1 cellular context compared by ENCODE assay signal in genomic region chr2:18156002-18156401, GRCh38.
A peak's percentile ranks its signal among the peaks of the same experiment; 100 is the strongest.
TF ChIP-seq lines count a peak whose summit lies in the region.

No MANE protein-coding gene starts in this region.

TF ChIP-seq in HEK293, 187 proteins besides CTCF, POLR2A, EP300 and RAD21 (continued from another document and continues in another):
- TF ChIP-seq ZNF692 (tag by site-specific recombination; IDR thresholded peaks at IDR 0.05) (peak; percentile 65), ZNF501 (tag by site-specific recombination; IDR thresholded peaks at IDR 0.05) (no peak), ZNF148 (tag by site-specific recombination; IDR thresholded peaks at IDR 0.05; ENCODE audit: borderline replicate concordance) (no peak), PATZ1 (tag by site-specific recombination; IDR thresholded peaks at IDR 0.05) (no peak), RBAK (tag by site-specific recombination; IDR thresholded peaks at IDR 0.05) (no peak), ZNF174 (tag by site-specific recombination; IDR thresholded peaks at IDR 0.05) (no peak), ZXDB (tag by site-specific recombination; IDR thresholded peaks at IDR 0.05) (peak; percentile 48; the same call in 1 of the 2 replicates), ZBTB44 (tag by site-specific recombination; IDR thresholded peaks at IDR 0.05) (peak; percentile 71), MEIS1 (CRISPR knock-in tag; IDR thresholded peaks at IDR 0.05; ENCODE audit: borderline replicate concordance) (no peak), ZNF776 (tag by site-specific recombination; IDR thresholded peaks at IDR 0.05; ENCODE audit: borderline replicate concordance) (no peak), KLF1 (tag by site-specific recombination; IDR thresholded peaks at IDR 0.05) (no peak), MZF1 (tag by site-specific recombination; IDR thresholded peaks at IDR 0.05; ENCODE audit: borderline replicate concordance) (0 out of 2 replicates have a peak, but pooled peaks have one; percentile 48), KLF16 (tag by site-specific recombination; IDR thresholded peaks at IDR 0.05) (no peak), GFI1B (tag by site-specific recombination; IDR thresholded peaks at IDR 0.05) (peak; percentile 71; the same call in 1 of the 2 replicates), MYNN (tag by site-specific recombination; IDR thresholded peaks at IDR 0.05; ENCODE audit: borderline replicate concordance) (no peak), ZNF10 (tag by site-specific recombination; IDR thresholded peaks at IDR 0.05) (peak; percentile 31; the same call in 1 of the 2 replicates), GLI4 (tag by site-specific recombination; IDR thresholded peaks at IDR 0.05) (no peak), TCF7L2 (IDR thresholded peaks at IDR 0.05; ENCODE audit: borderline replicate concordance, low read depth, low read length) (no peak), ZNF341 (tag by site-specific recombination; IDR thresholded peaks at IDR 0.05; ENCODE audit: low read depth) (no peak), TSHZ1 (tag by site-specific recombination; IDR thresholded peaks at IDR 0.05; ENCODE audit: borderline replicate concordance) (peak; percentile 51; the same call in 1 of the 2 replicates), ZEB2 (tag by site-specific recombination; IDR thresholded peaks at IDR 0.05) (peak; percentile 46; the same call in 1 of the 2 replicates), ZNF830 (tag by site-specific recombination; IDR thresholded peaks at IDR 0.05; ENCODE audit: low read depth) (no peak), KLF7 (tag by site-specific recombination; IDR thresholded peaks at IDR 0.05; ENCODE audit: borderline replicate concordance) (no peak), PRDM10 (tag by site-specific recombination; IDR thresholded peaks at IDR 0.05) (no peak), FEZF1 (tag by site-specific recombination; IDR thresholded peaks at IDR 0.05) (peak; percentile 95), ZNF791 (tag by site-specific recombination; IDR thresholded peaks at IDR 0.05) (no peak), ZNF544 (tag by site-specific recombination; IDR thresholded peaks at IDR 0.05) (no peak), REPIN1 (tag by site-specific recombination; IDR thresholded peaks at IDR 0.05; ENCODE audit: low read depth) (no peak), ZNF302 (tag by site-specific recombination; IDR thresholded peaks at IDR 0.05; ENCODE audit: low read depth) (no peak), ZNF530 (tag by site-specific recombination; IDR thresholded peaks at IDR 0.05; ENCODE audit: low read depth) (no peak), ZSCAN16 (tag by site-specific recombination; IDR thresholded peaks at IDR 0.05) (no peak), TRIM28 (IDR thresholded peaks at IDR 0.05; ENCODE audit: borderline replicate concordance, low read length) (no peak), ZNF792 (tag by site-specific recombination; IDR thresholded peaks at IDR 0.05) (no peak), ZNF596 (tag by site-specific recombination; IDR thresholded peaks at IDR 0.05) (no peak), ZNF621 (tag by site-specific recombination; IDR thresholded peaks at IDR 0.05) (no peak), SALL2 (tag by site-specific recombination; IDR thresholded peaks at IDR 0.05; ENCODE audit: borderline replicate concordance) (no peak), PRDM4 (tag by site-specific recombination; IDR thresholded peaks at IDR 0.05) (peak; percentile 35; the same call in 1 of the 2 replicates), HOXD13 (CRISPR knock-in tag; IDR thresholded peaks at IDR 0.05; ENCODE audit: borderline replicate concordance) (no peak), ZNF24 (tag by site-specific recombination; IDR thresholded peaks at IDR 0.05) (0 out of 2 replicates have a peak, but pooled peaks have one; percentile 48), ZNF701 (tag by site-specific recombination; IDR thresholded peaks at IDR 0.05) (no peak), ZBTB7A (tag by site-specific recombination; IDR thresholded peaks at IDR 0.05; ENCODE audit: low read depth) (no peak), ZNF561 (tag by site-specific recombination; IDR thresholded peaks at IDR 0.05; ENCODE audit: borderline replicate concordance) (no peak), ZNF335 (tag by site-specific recombination; conservative IDR thresholded peaks at IDR 0.05) (no peak), ZNF571 (tag by site-specific recombination; IDR thresholded peaks at IDR 0.05) (no peak), ZSCAN30 (tag by site-specific recombination; IDR thresholded peaks at IDR 0.05) (no peak), ZNF362 (tag by site-specific recombination; IDR thresholded peaks at IDR 0.05) (no peak)
